ENCODE assay signal across 21 cellular contexts in the genomic region with DNA sequence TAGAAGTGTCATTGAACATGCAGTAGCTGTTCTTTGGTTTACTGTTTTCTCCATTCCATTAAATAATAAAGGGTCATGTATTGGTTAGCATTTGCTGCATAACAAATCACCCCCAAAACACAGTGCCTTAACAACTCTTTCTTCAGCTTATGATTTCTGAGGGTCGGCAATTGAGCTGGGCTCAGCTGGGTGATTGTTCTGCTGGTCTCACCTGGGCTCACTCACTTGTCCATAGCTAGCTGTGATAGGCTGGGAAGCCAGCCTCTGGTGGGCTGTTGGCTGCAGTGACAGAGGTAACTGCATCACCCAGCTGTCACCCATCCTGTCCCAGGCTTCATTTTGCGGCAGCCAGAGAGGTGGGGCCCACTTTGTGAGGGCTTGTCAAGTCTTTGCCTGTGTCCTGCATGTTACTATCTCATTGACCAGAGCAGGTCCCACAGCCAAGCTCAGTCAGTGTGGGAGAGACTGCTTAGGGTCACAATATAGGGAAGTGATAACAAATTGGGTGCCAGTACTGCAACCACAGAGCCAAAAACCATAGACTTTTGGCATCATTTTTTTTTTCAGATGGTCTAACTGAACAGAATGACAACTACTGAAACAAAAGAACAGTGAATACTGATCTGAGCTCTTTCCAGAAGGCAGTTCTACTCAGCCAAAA.
"Had no signal": no experiment of that assay in that cellular context is flagged by ENCODE, and none has a peak within 500 bp of the region (broad histone marks: within the 10 kb centered on the region; RNA-seq: fewer than 3 reads in every experiment).

No MANE protein-coding gene starts in this region.

- H3K27me3 Mint-ChIP-seq: progenitor cell of endocrine pancreas, type B pancreatic cell had no signal

- DNase-seq: hypothalamus; immature natural killer cell; left ventricle myocardium inferior; mesendoderm; naive B cell; natural killer cell; nephron progenitor cell; occipital lobe; ovary; stimulated activated CD4-positive, alpha-beta T cell treated with anti-CD3 and anti-CD28 coated beads, Interleukin-12 subunit alpha, Interleukin-12 subunit beta, amount 100 ng/mL, for 4 hours; stimulated activated CD4-positive, alpha-beta T cell treated with anti-CD3 and anti-CD28 coated beads, Interleukin-15, amount 100 ng/mL, for 24 hours; stimulated activated CD4-positive, alpha-beta T cell treated with anti-CD3 and anti-CD28 coated beads, Interleukin-2, amount 100 ng/mL, for 24 hours; stimulated activated CD4-positive, alpha-beta T cell treated with anti-CD3 and anti-CD28 coated beads, Interleukin-4, amount 100 ng/mL, for 1 hour; stimulated activated naive CD4-positive, alpha-beta T cell; uterus had no signal

- H3K27ac Mint-ChIP-seq: immature natural killer cell; mesothelial cell of epicardium; natural killer cell; nephron progenitor cell; neural progenitor cell; progenitor cell of endocrine pancreas; stimulated activated naive CD8-positive, alpha-beta T cell treated with anti-CD3 and anti-CD28 coated beads, Interleukin-15, Interleukin-2, amounts not matched to agents 100 ng/mL and 50 ng/mL, for 24 hours; type B pancreatic cell had no signal

- ATAC-seq: natural killer cell, sciatic nerve had no signal

- H3K36me3 Mint-ChIP-seq: immature natural killer cell, mesothelial cell of epicardium, natural killer cell, neural progenitor cell had no signal

- H3K4me1 Mint-ChIP-seq: immature natural killer cell, mesothelial cell of epicardium, natural killer cell, neural progenitor cell had no signal

- H3K4me3 Mint-ChIP-seq: immature natural killer cell; mesothelial cell of epicardium; naive B cell; natural killer cell; nephron progenitor cell; neural progenitor cell; stimulated activated naive CD8-positive, alpha-beta T cell treated with anti-CD3 and anti-CD28 coated beads, Interleukin-15, Interleukin-2, amounts not matched to agents 100 ng/mL and 50 ng/mL, for 24 hours; type B pancreatic cell had no signal

- H3K9me3 Mint-ChIP-seq: natural killer cell; stimulated activated naive CD8-positive, alpha-beta T cell treated with anti-CD3 and anti-CD28 coated beads, Interleukin-15, Interleukin-2, amounts not matched to agents 100 ng/mL and 50 ng/mL, for 24 hours had no signal
